In genomic region chr1:3669421-3669821, GRCh38 we compare ENCODE assay signal across 20 cellular contexts. TPM values are rescaled to one million over a fixed set of nuclear protein-coding genes. Genes with fewer than 3 reads are reported as not detected.
DNase-seq lines count a peak whose midpoint lies in the region; ATAC-seq and TF ChIP-seq lines count a peak whose summit lies in the region.
"Had no signal": no experiment of that assay in that cellular context is flagged by ENCODE, and none has a peak within 500 bp of the region (broad histone marks: within the 10 kb centered on the region; RNA-seq: fewer than 3 reads in every experiment).

No MANE protein-coding gene starts in this region.

- H2AFZ ChIP-seq in GM23248 (no peak overlapping the region), neuronal stem cell (ENCODE audit: low read length) (no peak overlapping the region), osteoblast (ENCODE audit: low read length) (no peak overlapping the region)

- H3F3A ChIP-seq in GM23248 (ENCODE audit: insufficient read depth), result no peaks in the 10 kb centered on the region

- H3K4me3 ChIP-seq in BLaER1 (no peak overlapping the region), GM23248 (no peak overlapping the region), neuronal stem cell (ENCODE audit: low read length in 2 of 2) (no peak overlapping the region), osteoblast (ENCODE audit: insufficient read depth, low read length) (no peak overlapping the region)

- no peak overlapping the region for H2BK15ac ChIP-seq in neuronal stem cell (ENCODE audit: low read length)

- H3K14ac ChIP-seq in neuronal stem cell (ENCODE audit: low read length), result peak overlapping the region; percentile 71

- H3K18ac ChIP-seq in neuronal stem cell (ENCODE audit: low read length), result no peak overlapping the region

- H3K27me3 ChIP-seq in BLaER1 (no peaks in the 10 kb centered on the region), GM23248 (replicated peaks; ENCODE audit: insufficient read depth) (no peaks in the 10 kb centered on the region; the same call in 1 of the 2 replicates), neuronal stem cell (ENCODE audit: control insufficient read depth in 3 of 3, insufficient read depth in 3 of 3, low read depth in 1 of 3, low read length in 3 of 3) (peaks cover 0 to 58% (median 4%) of the 10 kb centered on the region in 3 experiments), osteoblast (ENCODE audit: insufficient read depth, low read length) (no peaks in the 10 kb centered on the region)

- H3K4me2 ChIP-seq in BLaER1 (peak overlapping the region; percentile 76), GM23248 (ENCODE audit: unreplicated experiment) (no peak overlapping the region), neuronal stem cell (ENCODE audit: insufficient read depth, low read length, poor library complexity, severe bottlenecking) (no peak overlapping the region), osteoblast (ENCODE audit: insufficient read depth, low read length) (no peak overlapping the region)

- no peak overlapping the region for H2BK120ac ChIP-seq in neuronal stem cell (ENCODE audit: low read depth, low read length)

- DNase-seq in GM23248 (peak; percentile 18), left cardiac atrium (peak; percentile 20), neuronal stem cell (ENCODE audit: low spot score) (no peak), osteoblast (ENCODE audit: insufficient read length, low spot score, missing footprints) (no peak)
- no peak for DNase-seq in stimulated activated CD4-positive, alpha-beta T cell treated with anti-CD3 and anti-CD28 coated beads, Interleukin-15, amount 100 ng/mL, for 24 hours
- DNase-seq in stimulated activated CD4-positive, alpha-beta T cell treated with anti-CD3 and anti-CD28 coated beads, Interleukin-2, amount 100 ng/mL, for 24 hours, result no peak
- DNase-seq: activated gamma-delta T cell treated with Interleukin-2 at 50 U/mL for 16 hours; activated naive CD8-positive, alpha-beta T cell treated with anti-CD3 and anti-CD28 coated beads, Interleukin-2, amount 50 U/mL, for 24 hours; activated T-cell treated with anti-CD3 and anti-CD28 coated beads, Interleukin-2, amount 50 U/mL, for 4 hours; central memory CD4-positive, alpha-beta T cell; NCI-H1048; NCI-H1694 had no signal

- WGBS in GM23248 (ENCODE audit: low coverage in 1 of 2, low lambda C conversion rate in 2 of 2, missing lambda C conversion rate in 2 of 2), 2 experiments, result 33 to 47% methylated on average over 12 to 14 of the region's 14 CpGs
- no CpG with 5 or more reads among the region's 14 CpGs for WGBS in neuronal stem cell (ENCODE audit: extremely low coverage in 2 of 2, insufficient read length in 2 of 2, insufficient replicate concordance in 1 of 2), 2 donors

- in situ Hi-C loops in GM23248 (cut with MboI), result no loop called here

- H2BK12ac ChIP-seq in neuronal stem cell (ENCODE audit: low read length), result no peak overlapping the region

- H2AK5ac ChIP-seq in neuronal stem cell (ENCODE audit: low read depth, low read length), result peak overlapping the region; percentile 35

- no peak overlapping the region for H4K8ac ChIP-seq in neuronal stem cell (ENCODE audit: low read depth, low read length)

- H3K4me1 ChIP-seq in BLaER1 (peaks cover 91% of the 10 kb centered on the region), GM23248 (ENCODE audit: insufficient read depth) (no peaks in the 10 kb centered on the region), neuronal stem cell (ENCODE audit: control insufficient read depth in 2 of 2, insufficient read depth in 1 of 2, low read depth in 1 of 2, low read length in 2 of 2) (peaks cover 4 to 24% of the 10 kb centered on the region in 2 donors), osteoblast (ENCODE audit: insufficient read depth, low read length) (no peaks in the 10 kb centered on the region)

- peaks cover 2% of the 10 kb centered on the region for H3K79me1 ChIP-seq in neuronal stem cell (ENCODE audit: low read depth, low read length)

- no peak for TF ChIP-seq CTCF in osteoblast (IDR thresholded peaks at IDR 0.05; ENCODE audit: extremely low read depth, low read depth, low read length)

- H3K36me3 ChIP-seq in BLaER1, result no peaks in the 10 kb centered on the region
- no peaks in the 10 kb centered on the region for H3K36me3 ChIP-seq in GM23248 (ENCODE audit: low read depth)
- no peaks in the 10 kb centered on the region for H3K36me3 ChIP-seq in neuronal stem cell (replicated peaks in 1 of 2; ENCODE audit: control insufficient read depth in 2 of 2, insufficient read depth in 2 of 2, low read length in 2 of 2)
- H3K36me3 ChIP-seq in osteoblast (ENCODE audit: insufficient read depth, low read length), result no peaks in the 10 kb centered on the region

- no peak overlapping the region for H4K91ac ChIP-seq in neuronal stem cell (ENCODE audit: low read depth, low read length, poor library complexity)

- peak overlapping the region; percentile 66 for H2BK5ac ChIP-seq in neuronal stem cell (ENCODE audit: low read length)

- no peaks in the 10 kb centered on the region for H3K79me2 ChIP-seq in GM23248 (ENCODE audit: insufficient read depth)
- H3K79me2 ChIP-seq in osteoblast (ENCODE audit: insufficient read depth, low read length), result no peaks in the 10 kb centered on the region

- H3K23ac ChIP-seq in neuronal stem cell (ENCODE audit: low read depth, low read length, poor library complexity), result peak overlapping the region; percentile 89

- H3K27ac ChIP-seq in BLaER1 (peak overlapping the region; percentile 38; the same call in 1 of the 2 replicates), GM23248 (no peak overlapping the region), neuronal stem cell (replicated peaks; ENCODE audit: low read length) (no peak overlapping the region), osteoblast (ENCODE audit: low read depth, low read length) (no peak overlapping the region)

- ATAC-seq in left cardiac atrium (no peak), GM19463 (IDR thresholded peaks at IDR 0.05; ENCODE audit: unreplicated experiment) (no peak)
- ATAC-seq: activated naive CD8-positive, alpha-beta T cell treated with anti-CD3 and anti-CD28 coated beads, Interleukin-2, amount 50 U/mL, for 24 hours; activated T-cell treated with anti-CD3 and anti-CD28 coated beads, Interleukin-2, amount 50 U/mL, for 4 hours; stimulated activated effector memory CD8-positive, alpha-beta T cell treated with anti-CD3 and anti-CD28 coated beads, Interleukin-12 subunit alpha, Interleukin-12 subunit beta, amount 100 ng/mL, for 72 hours had no signal

- H3K4ac ChIP-seq in neuronal stem cell (ENCODE audit: low read length), result no peak overlapping the region

- H3K9me3 ChIP-seq in BLaER1 (no peaks in the 10 kb centered on the region), GM23248 (ENCODE audit: low read depth) (no peaks in the 10 kb centered on the region), neuronal stem cell (replicated peaks in 1 of 2; ENCODE audit: control insufficient read depth in 2 of 2, insufficient read depth in 1 of 2, low read depth in 1 of 2, low read length in 2 of 2) (no peaks in the 10 kb centered on the region), osteoblast (ENCODE audit: low read depth, low read length) (no peaks in the 10 kb centered on the region)
- H3K9me3 ChIP-seq: Caco-2 had no signal

- H3K9me2 ChIP-seq in GM23248 (ENCODE audit: insufficient read depth), result no peaks in the 10 kb centered on the region

- no peak overlapping the region for H3K9ac ChIP-seq in BLaER1
- H3K9ac ChIP-seq in GM23248, result no peak overlapping the region
- H3K9ac ChIP-seq in neuronal stem cell (ENCODE audit: low read depth, low read length, poor library complexity), result no peak overlapping the region

- no peaks in the 10 kb centered on the region for H4K20me1 ChIP-seq in BLaER1
- no peaks in the 10 kb centered on the region for H4K20me1 ChIP-seq in GM23248 (ENCODE audit: insufficient read depth)
- no peaks in the 10 kb centered on the region for H4K20me1 ChIP-seq in osteoblast (ENCODE audit: insufficient read depth, low read length)

- intact Hi-C loops in left cardiac atrium (cut with DNase I), result no loop called here

RNA-seq across cellular contexts. Expression of gene TP73, which starts 17.1 kb away (rescaled TPM):
- total RNA-seq in GM23248 (2014; rRNA removed; shearing (Covaris generic)), result not detected in 2 replicates
- polyA plus RNA-seq in GM23248 (2016; fragmentation: Nextera tagmentation; extraction: Ambion mirVana), result 0.08 TPM in 1 of 2 replicates, not detected in the other
- total RNA-seq in left cardiac atrium (under 1 TPM in 1 of 2 donors, not detected in 1; 0.06 TPM), osteoblast (not detected in 2 replicates)
- polyA plus RNA-seq in neuronal stem cell (2013, experiment 1 of 2), result 0.18 TPM
- 0.19 TPM for polyA plus RNA-seq in neuronal stem cell (2013, experiment 2 of 2)
- total RNA-seq: HT1080, RPMI7951, sciatic nerve had no signal
- polyA plus RNA-seq: BJ had no signal

RNA-seq across cellular contexts. Expression of gene WRAP73, which starts 19.5 kb away (rescaled TPM):
- 15.7 and 16.9 TPM in 2 replicates for total RNA-seq in GM23248 (2014; rRNA removed; shearing (Covaris generic))
- 16.3 and 20.2 TPM in 2 replicates for polyA plus RNA-seq in GM23248 (2016; fragmentation: Nextera tagmentation; extraction: Ambion mirVana)
- 10 to 100 TPM; 11.3 to 11.8 TPM for total RNA-seq in left cardiac atrium
- 24.6 TPM for polyA plus RNA-seq in neuronal stem cell (2013, experiment 1 of 2)
- polyA plus RNA-seq in neuronal stem cell (2013, experiment 2 of 2), result 25.7 TPM
- total RNA-seq in osteoblast, result 9.8 and 12.4 TPM in 2 replicates

RNA-seq across cellular contexts. Expression of gene TPRG1L, which starts 44.6 kb away (rescaled TPM):
- total RNA-seq in GM23248 (2014; rRNA removed; shearing (Covaris generic)), result 27.6 and 30.9 TPM in 2 replicates
- polyA plus RNA-seq in GM23248 (2016; fragmentation: Nextera tagmentation; extraction: Ambion mirVana), result 30.7 and 30.9 TPM in 2 replicates
- total RNA-seq in left cardiac atrium (10 to 100 TPM; 41.3 to 42.6 TPM), osteoblast (30.9 and 35.8 TPM in 2 replicates)
- 13.4 TPM for polyA plus RNA-seq in neuronal stem cell (2013, experiment 1 of 2)
- 13.2 TPM for polyA plus RNA-seq in neuronal stem cell (2013, experiment 2 of 2)

RNA-seq across cellular contexts. Expression of gene MEGF6, which starts 58.1 kb away (rescaled TPM):
- 108 and 129 TPM in 2 replicates for total RNA-seq in GM23248 (2014; rRNA removed; shearing (Covaris generic))
- 37.9 and 39.3 TPM in 2 replicates for polyA plus RNA-seq in GM23248 (2016; fragmentation: Nextera tagmentation; extraction: Ambion mirVana)
- total RNA-seq in left cardiac atrium (10 to 100 TPM; 12.4 to 15.8 TPM), osteoblast (61.9 and 85.4 TPM in 2 replicates)
- 10.3 TPM for polyA plus RNA-seq in neuronal stem cell (2013, experiment 1 of 2)
- 10.0 TPM for polyA plus RNA-seq in neuronal stem cell (2013, experiment 2 of 2)

Comparison
In these comparisons a context has a peak if more than half of its experiments do, and no peak if none do; other contexts are left out.
1. DNase-seq: peak in GM23248 (single experiment) and left cardiac atrium (single experiment); none in neuronal stem cell (single experiment), stimulated activated CD4-positive, alpha-beta T cell treated with anti-CD3 and anti-CD28 coated beads, Interleukin-15, amount 100 ng/mL, for 24 hours (single experiment), stimulated activated CD4-positive, alpha-beta T cell treated with anti-CD3 and anti-CD28 coated beads, Interleukin-2, amount 100 ng/mL, for 24 hours (0 of 2) and osteoblast (single experiment).